In the genomic region with DNA sequence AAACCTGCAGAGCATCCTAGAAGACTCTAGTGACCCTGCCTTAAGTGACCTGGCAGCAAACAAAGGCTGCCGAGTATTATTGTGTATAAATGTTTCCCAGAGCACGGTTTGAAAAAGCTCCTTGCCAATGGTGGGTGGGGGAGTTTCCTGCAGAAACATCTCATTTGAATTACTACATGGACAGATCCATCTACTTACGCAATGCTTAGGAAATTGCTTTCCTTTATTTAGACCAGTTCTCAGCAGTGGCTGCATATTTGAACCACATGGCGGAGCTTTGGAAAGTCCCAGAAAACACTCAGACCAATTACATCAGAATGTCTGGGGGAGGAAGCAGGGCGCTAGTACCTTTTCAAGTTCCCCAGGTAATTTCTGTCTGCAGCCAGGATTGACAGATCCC, we compare ENCODE assay signal across 8 cellular contexts.
DNase-seq lines count a peak whose midpoint lies in the region; ATAC-seq lines count a peak whose summit lies in the region.

No MANE protein-coding gene starts in this region.

- no peaks in the 10 kb centered on the region for H3K36me3 ChIP-seq in skeletal muscle satellite cell (ENCODE audit: insufficient read depth, low read length)
- H3K36me3 ChIP-seq in MG63 = no peaks in the 10 kb centered on the region

- peaks cover 24% of the 10 kb centered on the region for H3K27me3 Mint-ChIP-seq in activated T-helper 17 cell treated with anti-CD3 and anti-CD28 coated beads, Interleukin-2, amount 50 U/mL, for 72 hours

- ATAC-seq in HG02588 (IDR thresholded peaks at IDR 0.05; ENCODE audit: unreplicated experiment) = peak; percentile 53
- ATAC-seq in activated T-helper 17 cell treated with anti-CD3 and anti-CD28 coated beads, Interleukin-2, amount 50 U/mL, for 72 hours (replicated peaks) = peak; percentile 64
- peak; percentile 88 for ATAC-seq in left ventricle myocardium superior
- no peak for ATAC-seq in HG03159 (IDR thresholded peaks at IDR 0.05; ENCODE audit: unreplicated experiment)

- no peak overlapping the region for H3K27ac Mint-ChIP-seq in activated T-helper 17 cell treated with anti-CD3 and anti-CD28 coated beads, Interleukin-2, amount 50 U/mL, for 72 hours

- DNase-seq in left ventricle myocardium superior = no peak
- no peak for DNase-seq in T1000 (lab: John Stamatoyannopoulos, UW)
- no peak for DNase-seq in MG63
- DNase-seq in NCI-H2171 (lab: John Stamatoyannopoulos, UW) = no peak

- H3K4me1 Mint-ChIP-seq in activated T-helper 17 cell treated with anti-CD3 and anti-CD28 coated beads, Interleukin-2, amount 50 U/mL, for 72 hours = no peaks in the 10 kb centered on the region

- H3K9ac ChIP-seq in skeletal muscle satellite cell (ENCODE audit: low read depth, low read length) = no peak overlapping the region

- H3K36me3 Mint-ChIP-seq in activated T-helper 17 cell treated with anti-CD3 and anti-CD28 coated beads, Interleukin-2, amount 50 U/mL, for 72 hours (ENCODE audit: low read depth) = no peaks in the 10 kb centered on the region

- no peaks in the 10 kb centered on the region for H3K9me3 Mint-ChIP-seq in activated T-helper 17 cell treated with anti-CD3 and anti-CD28 coated beads, Interleukin-2, amount 50 U/mL, for 72 hours

- intact Hi-C loops in left ventricle myocardium superior (cut with micrococcal nuclease) = no loop called here

- H3K4me1 ChIP-seq in skeletal muscle satellite cell (ENCODE audit: control insufficient read depth, insufficient read depth, low read length) = peaks cover 8% of the 10 kb centered on the region

- H3K4me2 ChIP-seq in skeletal muscle satellite cell (ENCODE audit: low read length) = peak overlapping the region; percentile 31

- H3K27me3 ChIP-seq in skeletal muscle satellite cell (ENCODE audit: control insufficient read depth, insufficient read depth, low read length) = no peaks in the 10 kb centered on the region
- no peaks in the 10 kb centered on the region for H3K27me3 ChIP-seq in MG63

- H3K4me3 ChIP-seq in skeletal muscle satellite cell (ENCODE audit: low read length) (no peak overlapping the region), MG63 (no peak overlapping the region)

- H3K9me3 ChIP-seq in skeletal muscle satellite cell (replicated peaks; ENCODE audit: low read length) (no peaks in the 10 kb centered on the region), MG63 (no peaks in the 10 kb centered on the region)

- no peak overlapping the region for H3K4me3 Mint-ChIP-seq in activated T-helper 17 cell treated with anti-CD3 and anti-CD28 coated beads, Interleukin-2, amount 50 U/mL, for 72 hours
